ENCODE assay signal across 1 cellular context in genomic region chr2:26246818-26247217, GRCh38.
TF ChIP-seq lines count a peak whose summit lies in the region.

No MANE protein-coding gene starts in this region.

TF ChIP-seq in K562, 482 proteins besides CTCF, POLR2A, EP300 and RAD21 (continued from another document and continues in another):
- TF ChIP-seq USF1 (CRISPR knock-in tag; IDR thresholded peaks at IDR 0.05) (peak; percentile 72), CXXC5 (CRISPR knock-in tag; IDR thresholded peaks at IDR 0.05) (peak; percentile 69), TBP (optimal IDR thresholded peaks at IDR 0.05; ENCODE audit: low read depth, low read length) (peak; percentile 47), USF2 (CRISPR knock-in tag; IDR thresholded peaks at IDR 0.05) (0 out of 2 replicates have a peak, but pooled peaks have one; percentile 2), ZBTB34 (CRISPR knock-in tag; IDR thresholded peaks at IDR 0.05) (no peak), MEIS2 (IDR thresholded peaks at IDR 0.05; ENCODE audit: partially characterized antibody) (peak; percentile 7), L3MBTL2 (IDR thresholded peaks at IDR 0.05) (peak; percentile 89), NCOR1 (IDR thresholded peaks at IDR 0.05) (no peak), SOX6 (IDR thresholded peaks at IDR 0.05) (0 out of 2 replicates have a peak, but pooled peaks have one; percentile 21), MYC (IDR thresholded peaks at IDR 0.05; ENCODE audit: low read depth, low read length) (peak; percentile 49; the same call in 1 of the 2 replicates), MYC (CRISPR knock-in tag; IDR thresholded peaks at IDR 0.05; ENCODE audit: borderline replicate concordance, low read depth) (no peak), MNT (conservative IDR thresholded peaks at IDR 0.05) (peak; percentile 86 to 87), NRF1 (conservative IDR thresholded peaks at IDR 0.05 in 1 of 2, IDR thresholded peaks at IDR 0.05 in 1 of 2) (peak; percentile 88 to 90), RNF2 (IDR thresholded peaks at IDR 0.05) (peak; percentile 26; the same call in 1 of the 2 replicates)
- TF ChIP-seq, protein P1, sequence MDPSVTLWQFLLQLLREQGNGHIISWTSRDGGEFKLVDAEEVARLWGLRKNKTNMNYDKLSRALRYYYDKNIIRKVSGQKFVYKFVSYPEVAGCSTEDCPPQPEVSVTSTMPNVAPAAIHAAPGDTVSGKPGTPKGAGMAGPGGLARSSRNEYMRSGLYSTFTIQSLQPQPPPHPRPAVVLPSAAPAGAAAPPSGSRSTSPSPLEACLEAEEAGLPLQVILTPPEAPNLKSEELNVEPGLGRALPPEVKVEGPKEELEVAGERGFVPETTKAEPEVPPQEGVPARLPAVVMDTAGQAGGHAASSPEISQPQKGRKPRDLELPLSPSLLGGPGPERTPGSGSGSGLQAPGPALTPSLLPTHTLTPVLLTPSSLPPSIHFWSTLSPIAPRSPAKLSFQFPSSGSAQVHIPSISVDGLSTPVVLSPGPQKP (CRISPR knock-in tag; IDR thresholded peaks at IDR 0.05), result no peak
- TF ChIP-seq, protein P2, sequence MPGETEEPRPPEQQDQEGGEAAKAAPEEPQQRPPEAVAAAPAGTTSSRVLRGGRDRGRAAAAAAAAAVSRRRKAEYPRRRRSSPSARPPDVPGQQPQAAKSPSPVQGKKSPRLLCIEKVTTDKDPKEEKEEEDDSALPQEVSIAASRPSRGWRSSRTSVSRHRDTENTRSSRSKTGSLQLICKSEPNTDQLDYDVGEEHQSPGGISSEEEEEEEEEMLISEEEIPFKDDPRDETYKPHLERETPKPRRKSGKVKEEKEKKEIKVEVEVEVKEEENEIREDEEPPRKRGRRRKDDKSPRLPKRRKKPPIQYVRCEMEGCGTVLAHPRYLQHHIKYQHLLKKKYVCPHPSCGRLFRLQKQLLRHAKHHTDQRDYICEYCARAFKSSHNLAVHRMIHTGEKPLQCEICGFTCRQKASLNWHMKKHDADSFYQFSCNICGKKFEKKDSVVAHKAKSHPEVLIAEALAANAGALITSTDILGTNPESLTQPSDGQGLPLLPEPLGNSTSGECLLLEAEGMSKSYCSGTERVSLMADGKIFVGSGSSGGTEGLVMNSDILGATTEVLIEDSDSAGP (CRISPR knock-in tag; IDR thresholded peaks at IDR 0.05), result 0 out of 2 replicates have a peak, but pooled peaks have one; percentile 40
- TF ChIP-seq, protein P3, sequence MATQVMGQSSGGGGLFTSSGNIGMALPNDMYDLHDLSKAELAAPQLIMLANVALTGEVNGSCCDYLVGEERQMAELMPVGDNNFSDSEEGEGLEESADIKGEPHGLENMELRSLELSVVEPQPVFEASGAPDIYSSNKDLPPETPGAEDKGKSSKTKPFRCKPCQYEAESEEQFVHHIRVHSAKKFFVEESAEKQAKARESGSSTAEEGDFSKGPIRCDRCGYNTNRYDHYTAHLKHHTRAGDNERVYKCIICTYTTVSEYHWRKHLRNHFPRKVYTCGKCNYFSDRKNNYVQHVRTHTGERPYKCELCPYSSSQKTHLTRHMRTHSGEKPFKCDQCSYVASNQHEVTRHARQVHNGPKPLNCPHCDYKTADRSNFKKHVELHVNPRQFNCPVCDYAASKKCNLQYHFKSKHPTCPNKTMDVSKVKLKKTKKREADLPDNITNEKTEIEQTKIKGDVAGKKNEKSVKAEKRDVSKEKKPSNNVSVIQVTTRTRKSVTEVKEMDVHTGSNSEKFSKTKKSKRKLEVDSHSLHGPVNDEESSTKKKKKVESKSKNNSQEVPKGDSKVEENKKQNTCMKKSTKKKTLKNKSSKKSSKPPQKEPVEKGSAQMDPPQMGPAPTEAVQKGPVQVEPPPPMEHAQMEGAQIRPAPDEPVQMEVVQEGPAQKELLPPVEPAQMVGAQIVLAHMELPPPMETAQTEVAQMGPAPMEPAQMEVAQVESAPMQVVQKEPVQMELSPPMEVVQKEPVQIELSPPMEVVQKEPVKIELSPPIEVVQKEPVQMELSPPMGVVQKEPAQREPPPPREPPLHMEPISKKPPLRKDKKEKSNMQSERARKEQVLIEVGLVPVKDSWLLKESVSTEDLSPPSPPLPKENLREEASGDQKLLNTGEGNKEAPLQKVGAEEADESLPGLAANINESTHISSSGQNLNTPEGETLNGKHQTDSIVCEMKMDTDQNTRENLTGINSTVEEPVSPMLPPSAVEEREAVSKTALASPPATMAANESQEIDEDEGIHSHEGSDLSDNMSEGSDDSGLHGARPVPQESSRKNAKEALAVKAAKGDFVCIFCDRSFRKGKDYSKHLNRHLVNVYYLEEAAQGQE (CRISPR knock-in tag; IDR thresholded peaks at IDR 0.05; ENCODE audit: low read depth), result 0 out of 2 replicates have a peak, but pooled peaks have one; percentile 24
- TF ChIP-seq, protein P4, sequence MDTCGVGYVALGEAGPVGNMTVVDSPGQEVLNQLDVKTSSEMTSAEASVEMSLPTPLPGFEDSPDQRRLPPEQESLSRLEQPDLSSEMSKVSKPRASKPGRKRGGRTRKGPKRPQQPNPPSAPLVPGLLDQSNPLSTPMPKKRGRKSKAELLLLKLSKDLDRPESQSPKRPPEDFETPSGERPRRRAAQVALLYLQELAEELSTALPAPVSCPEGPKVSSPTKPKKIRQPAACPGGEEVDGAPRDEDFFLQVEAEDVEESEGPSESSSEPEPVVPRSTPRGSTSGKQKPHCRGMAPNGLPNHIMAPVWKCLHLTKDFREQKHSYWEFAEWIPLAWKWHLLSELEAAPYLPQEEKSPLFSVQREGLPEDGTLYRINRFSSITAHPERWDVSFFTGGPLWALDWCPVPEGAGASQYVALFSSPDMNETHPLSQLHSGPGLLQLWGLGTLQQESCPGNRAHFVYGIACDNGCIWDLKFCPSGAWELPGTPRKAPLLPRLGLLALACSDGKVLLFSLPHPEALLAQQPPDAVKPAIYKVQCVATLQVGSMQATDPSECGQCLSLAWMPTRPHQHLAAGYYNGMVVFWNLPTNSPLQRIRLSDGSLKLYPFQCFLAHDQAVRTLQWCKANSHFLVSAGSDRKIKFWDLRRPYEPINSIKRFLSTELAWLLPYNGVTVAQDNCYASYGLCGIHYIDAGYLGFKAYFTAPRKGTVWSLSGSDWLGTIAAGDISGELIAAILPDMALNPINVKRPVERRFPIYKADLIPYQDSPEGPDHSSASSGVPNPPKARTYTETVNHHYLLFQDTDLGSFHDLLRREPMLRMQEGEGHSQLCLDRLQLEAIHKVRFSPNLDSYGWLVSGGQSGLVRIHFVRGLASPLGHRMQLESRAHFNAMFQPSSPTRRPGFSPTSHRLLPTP (IDR thresholded peaks at IDR 0.05; ENCODE audit: borderline replicate concordance, extremely low read depth, insufficient read length), result no peak
- TF ChIP-seq, protein P5, sequence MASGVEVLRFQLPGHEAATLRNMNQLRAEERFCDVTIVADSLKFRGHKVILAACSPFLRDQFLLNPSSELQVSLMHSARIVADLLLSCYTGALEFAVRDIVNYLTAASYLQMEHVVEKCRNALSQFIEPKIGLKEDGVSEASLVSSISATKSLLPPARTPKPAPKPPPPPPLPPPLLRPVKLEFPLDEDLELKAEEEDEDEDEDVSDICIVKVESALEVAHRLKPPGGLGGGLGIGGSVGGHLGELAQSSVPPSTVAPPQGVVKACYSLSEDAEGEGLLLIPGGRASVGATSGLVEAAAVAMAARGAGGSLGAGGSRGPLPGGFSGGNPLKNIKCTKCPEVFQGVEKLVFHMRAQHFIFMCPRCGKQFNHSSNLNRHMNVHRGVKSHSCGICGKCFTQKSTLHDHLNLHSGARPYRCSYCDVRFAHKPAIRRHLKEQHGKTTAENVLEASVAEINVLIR (CRISPR knock-in tag; IDR thresholded peaks at IDR 0.05), result no peak
- TF ChIP-seq, protein P6, sequence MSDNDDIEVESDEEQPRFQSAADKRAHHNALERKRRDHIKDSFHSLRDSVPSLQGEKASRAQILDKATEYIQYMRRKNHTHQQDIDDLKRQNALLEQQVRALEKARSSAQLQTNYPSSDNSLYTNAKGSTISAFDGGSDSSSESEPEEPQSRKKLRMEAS (CRISPR knock-in tag; IDR thresholded peaks at IDR 0.05), result peak; percentile 76
- TF ChIP-seq, protein P7, sequence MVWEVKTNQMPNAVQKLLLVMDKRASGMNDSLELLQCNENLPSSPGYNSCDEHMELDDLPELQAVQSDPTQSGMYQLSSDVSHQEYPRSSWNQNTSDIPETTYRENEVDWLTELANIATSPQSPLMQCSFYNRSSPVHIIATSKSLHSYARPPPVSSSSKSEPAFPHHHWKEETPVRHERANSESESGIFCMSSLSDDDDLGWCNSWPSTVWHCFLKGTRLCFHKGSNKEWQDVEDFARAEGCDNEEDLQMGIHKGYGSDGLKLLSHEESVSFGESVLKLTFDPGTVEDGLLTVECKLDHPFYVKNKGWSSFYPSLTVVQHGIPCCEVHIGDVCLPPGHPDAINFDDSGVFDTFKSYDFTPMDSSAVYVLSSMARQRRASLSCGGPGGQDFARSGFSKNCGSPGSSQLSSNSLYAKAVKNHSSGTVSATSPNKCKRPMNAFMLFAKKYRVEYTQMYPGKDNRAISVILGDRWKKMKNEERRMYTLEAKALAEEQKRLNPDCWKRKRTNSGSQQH (CRISPR knock-in tag; IDR thresholded peaks at IDR 0.05), result no peak
